ENCODE assay signal across 16 cellular contexts in the genomic region with DNA sequence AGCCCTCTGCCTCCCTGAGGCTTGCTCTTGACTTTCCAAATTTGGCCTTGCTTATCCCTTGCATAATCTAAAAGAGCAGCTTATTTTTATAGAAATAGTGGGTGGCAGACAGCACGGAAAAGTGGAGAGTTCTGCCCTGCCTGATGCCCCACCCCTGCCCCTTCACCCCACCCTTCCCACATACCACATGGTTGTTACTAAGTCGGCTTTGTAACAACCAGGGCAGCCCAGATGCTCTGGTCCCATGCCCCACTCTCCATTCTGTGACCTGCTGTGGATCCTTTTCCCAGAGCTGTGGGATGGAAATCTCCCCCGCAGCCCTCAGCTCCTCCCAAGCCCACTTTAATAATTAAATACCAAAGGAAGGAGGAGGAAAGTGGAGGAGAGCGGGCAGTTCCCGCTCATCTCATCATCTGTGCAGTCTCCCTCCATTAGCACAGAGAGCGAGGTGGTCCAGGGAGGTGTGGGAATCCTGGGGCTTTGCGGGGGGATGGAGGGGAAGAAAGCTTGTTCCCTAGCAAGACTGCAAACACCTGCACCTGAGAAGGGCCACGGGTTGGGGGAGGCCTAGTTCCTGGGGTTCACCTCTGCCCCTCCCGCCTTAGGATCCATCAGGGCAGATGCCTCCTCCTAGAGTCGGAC. TPM values are rescaled to one million over a fixed set of nuclear protein-coding genes. Genes with fewer than 3 reads are reported as not detected.
A peak's percentile ranks its signal among the peaks of the same experiment; 100 is the strongest.
DNase-seq lines count a peak whose midpoint lies in the region; ATAC-seq and TF ChIP-seq lines count a peak whose summit lies in the region.
"Had no signal": no experiment of that assay in that cellular context is flagged by ENCODE, and none has a peak within 500 bp of the region (broad histone marks: within the 10 kb centered on the region; RNA-seq: fewer than 3 reads in every experiment).

No MANE protein-coding gene starts in this region.

- H3K9ac ChIP-seq in colonic mucosa (ENCODE audit: low read depth in 2 of 2, low read length in 2 of 2): peak overlapping the region in 1 of 2 donors; percentile 40

- intact Hi-C loops in colonic mucosa (cut with DNase I): no loop called here

- H3K4me1 ChIP-seq in colonic mucosa (no peaks in the 10 kb centered on the region), suprapubic skin (peaks cover 43% of the 10 kb centered on the region)
- H3K4me1 ChIP-seq: foreskin keratinocyte, psoas muscle had no signal

- H3K9me3 ChIP-seq in colonic mucosa (no peaks in the 10 kb centered on the region), suprapubic skin (no peaks in the 10 kb centered on the region)
- H3K9me3 ChIP-seq: MG63, mucosa of descending colon, psoas muscle, thyroid gland had no signal

- H3K36me3 ChIP-seq in H7 (replicated peaks; ENCODE audit: control insufficient read depth, insufficient read depth, low read length) (no peaks in the 10 kb centered on the region), colonic mucosa (no peaks in the 10 kb centered on the region), suprapubic skin (peaks cover 3% of the 10 kb centered on the region)
- H3K36me3 ChIP-seq: MG63, thyroid gland had no signal

- DNase-seq in H7 (peak; percentile 43), colonic mucosa (peak; percentile 16), mesenteric fat pad (ENCODE audit: low spot score) (peak; percentile 73), suprapubic skin (ENCODE audit: low spot score in 2 of 2) (peak; percentile 58 to 62), medulla oblongata (ENCODE audit: extremely low spot score) (no peak)
- no peak for DNase-seq in stimulated activated CD4-positive, alpha-beta T cell treated with anti-CD3 and anti-CD28 coated beads, Interleukin-4, amount 100 ng/mL, for 1 hour
- DNase-seq: activated CD8-positive, alpha-beta memory T cell treated with anti-CD3 and anti-CD28 coated beads for 24 hours; effector CD4-positive, alpha-beta T cell; foreskin keratinocyte; immature natural killer cell; MG63; NCI-H2081 treated with DMSO at 0.1 percent for 48 hours; thyroid gland had no signal

- no peak overlapping the region for H3K4me3 ChIP-seq in H7 (ENCODE audit: insufficient read depth, low read depth, low read length)
- H3K4me3 ChIP-seq in colonic mucosa: no peak overlapping the region
- no peak overlapping the region for H3K4me3 ChIP-seq in suprapubic skin
- H3K4me3 ChIP-seq: MG63, mucosa of descending colon, psoas muscle, thyroid gland had no signal

- ATAC-seq in HG03469 (IDR thresholded peaks at IDR 0.05; ENCODE audit: unreplicated experiment): no peak
- ATAC-seq: foreskin keratinocyte, mucosa of descending colon, psoas muscle had no signal

- H3K27ac ChIP-seq in colonic mucosa (peak overlapping the region; percentile 17), suprapubic skin (peak overlapping the region; percentile 73)
- H3K27ac ChIP-seq: foreskin keratinocyte had no signal

- TF ChIP-seq CTCF in colonic mucosa (IDR thresholded peaks at IDR 0.05) (no peak), suprapubic skin (IDR thresholded peaks at IDR 0.05) (no peak)

- TF ChIP-seq EP300 in suprapubic skin (IDR thresholded peaks at IDR 0.05): no peak

- no peak for TF ChIP-seq POLR2A in suprapubic skin (IDR thresholded peaks at IDR 0.05)

- H3K27me3 ChIP-seq in H7 (ENCODE audit: control insufficient read depth, insufficient read depth, low read length) (no peaks in the 10 kb centered on the region), colonic mucosa (no peaks in the 10 kb centered on the region), suprapubic skin (no peaks in the 10 kb centered on the region)
- H3K27me3 ChIP-seq: MG63, thyroid gland had no signal

- WGBS in suprapubic skin: 83% methylated on average over 9 of the region's 10 CpGs

RNA-seq across cellular contexts. Expression of a gene that starts 10.8 kb away (rescaled TPM):
- 6.5 and 7.6 TPM in 2 replicates for total RNA-seq in H7 (2014; rRNA removed; shearing (Covaris generic))
- total RNA-seq in colonic mucosa (10 to 100 TPM in 1 of 2 donors, 1 to 10 TPM in 1; 3.0 to 17.9 TPM), mesenteric fat pad (29.8 TPM), suprapubic skin (1 to 10 TPM; 2.0 to 9.8 (median 4.8) TPM)

RNA-seq across cellular contexts. Expression of a gene that starts 21.4 kb away (rescaled TPM):
- not detected in 2 replicates for total RNA-seq in H7 (2014; rRNA removed; shearing (Covaris generic))
- total RNA-seq in colonic mucosa: not detected
- not detected for total RNA-seq in mesenteric fat pad
- not detected for total RNA-seq in suprapubic skin
- total RNA-seq: foreskin keratinocyte, psoas muscle, thyroid gland had no signal

RNA-seq across cellular contexts. Expression of a gene that starts 46.5 kb away (rescaled TPM):
- 11.8 and 13.2 TPM in 2 replicates for total RNA-seq in H7 (2014; rRNA removed; shearing (Covaris generic))
- total RNA-seq in colonic mucosa (10 to 100 TPM; 14.5 to 21.1 TPM), mesenteric fat pad (17.1 TPM), suprapubic skin (10 to 100 TPM in 3 of 4 donors, 1 to 10 TPM in 1; 8.4 to 30.3 (median 24.4) TPM)

Comparison
In these comparisons a context has a peak if more than half of its experiments do, and no peak if none do; other contexts are left out.
1. DNase-seq: peak in H7 (single experiment), colonic mucosa (single experiment), mesenteric fat pad (single experiment) and suprapubic skin (2 of 2); none in stimulated activated CD4-positive, alpha-beta T cell treated with anti-CD3 and anti-CD28 coated beads, Interleukin-4, amount 100 ng/mL, for 1 hour (single experiment) and medulla oblongata (single experiment).